1 cellular context compared by ENCODE assay signal in the genomic region with DNA sequence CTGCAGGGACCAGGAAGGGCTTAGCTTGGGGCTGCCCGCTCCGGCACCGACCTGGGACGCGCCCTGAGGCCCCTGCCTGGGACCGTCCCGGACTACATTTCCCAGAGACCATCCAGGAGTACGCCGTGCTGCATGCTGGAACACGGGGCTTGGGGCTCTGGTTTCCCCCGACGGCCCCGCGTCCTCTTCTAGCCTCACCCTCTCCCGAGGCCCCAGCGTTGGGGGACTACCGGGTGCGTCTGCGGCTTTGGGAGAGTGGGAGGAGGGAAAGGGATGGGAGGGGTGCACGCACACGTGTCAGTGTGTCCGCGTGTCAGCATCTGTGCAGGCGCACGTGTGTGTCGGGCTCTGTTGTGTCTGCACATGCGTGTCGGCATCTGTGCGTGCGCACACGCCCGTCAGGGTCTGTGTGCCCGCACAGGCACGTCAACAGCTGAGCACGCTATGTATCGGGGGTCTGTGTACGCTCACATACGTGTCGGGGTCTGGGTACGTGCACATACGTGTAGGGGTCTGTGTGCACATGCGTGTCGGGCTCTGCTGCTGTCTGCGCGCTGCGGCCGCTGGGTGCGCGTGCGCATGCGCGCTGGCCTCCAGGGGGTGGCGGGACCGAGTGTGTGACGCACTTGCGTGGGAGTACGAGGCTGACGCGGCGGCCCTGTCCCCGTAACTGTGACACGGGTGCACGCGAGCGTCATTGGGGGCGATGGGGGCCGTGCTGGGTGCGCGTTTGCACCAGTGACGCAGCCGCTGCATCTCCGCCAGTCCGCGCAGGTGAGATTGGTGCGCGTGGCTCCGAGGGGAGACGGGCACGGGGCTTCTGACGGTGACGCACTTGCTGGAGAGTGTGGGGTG.
A peak's percentile ranks its signal among the peaks of the same experiment; 100 is the strongest.
TF ChIP-seq lines count a peak whose summit lies in the region.

A gene (plus strand): TSS at position 623 of the 855 bp plus-strand sequence. CDS start 31,232 bp downstream, outside the sequence.

TF ChIP-seq in WTC11, 78 proteins besides CTCF, POLR2A, EP300 and RAD21 (continued from another document and continues in another):
- TF ChIP-seq, protein P1, sequence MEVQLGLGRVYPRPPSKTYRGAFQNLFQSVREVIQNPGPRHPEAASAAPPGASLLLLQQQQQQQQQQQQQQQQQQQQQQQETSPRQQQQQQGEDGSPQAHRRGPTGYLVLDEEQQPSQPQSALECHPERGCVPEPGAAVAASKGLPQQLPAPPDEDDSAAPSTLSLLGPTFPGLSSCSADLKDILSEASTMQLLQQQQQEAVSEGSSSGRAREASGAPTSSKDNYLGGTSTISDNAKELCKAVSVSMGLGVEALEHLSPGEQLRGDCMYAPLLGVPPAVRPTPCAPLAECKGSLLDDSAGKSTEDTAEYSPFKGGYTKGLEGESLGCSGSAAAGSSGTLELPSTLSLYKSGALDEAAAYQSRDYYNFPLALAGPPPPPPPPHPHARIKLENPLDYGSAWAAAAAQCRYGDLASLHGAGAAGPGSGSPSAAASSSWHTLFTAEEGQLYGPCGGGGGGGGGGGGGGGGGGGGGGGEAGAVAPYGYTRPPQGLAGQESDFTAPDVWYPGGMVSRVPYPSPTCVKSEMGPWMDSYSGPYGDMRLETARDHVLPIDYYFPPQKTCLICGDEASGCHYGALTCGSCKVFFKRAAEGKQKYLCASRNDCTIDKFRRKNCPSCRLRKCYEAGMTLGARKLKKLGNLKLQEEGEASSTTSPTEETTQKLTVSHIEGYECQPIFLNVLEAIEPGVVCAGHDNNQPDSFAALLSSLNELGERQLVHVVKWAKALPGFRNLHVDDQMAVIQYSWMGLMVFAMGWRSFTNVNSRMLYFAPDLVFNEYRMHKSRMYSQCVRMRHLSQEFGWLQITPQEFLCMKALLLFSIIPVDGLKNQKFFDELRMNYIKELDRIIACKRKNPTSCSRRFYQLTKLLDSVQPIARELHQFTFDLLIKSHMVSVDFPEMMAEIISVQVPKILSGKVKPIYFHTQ (CRISPR knock-in tag; IDR thresholded peaks at IDR 0.05), result no peak
- TF ChIP-seq, protein P2, sequence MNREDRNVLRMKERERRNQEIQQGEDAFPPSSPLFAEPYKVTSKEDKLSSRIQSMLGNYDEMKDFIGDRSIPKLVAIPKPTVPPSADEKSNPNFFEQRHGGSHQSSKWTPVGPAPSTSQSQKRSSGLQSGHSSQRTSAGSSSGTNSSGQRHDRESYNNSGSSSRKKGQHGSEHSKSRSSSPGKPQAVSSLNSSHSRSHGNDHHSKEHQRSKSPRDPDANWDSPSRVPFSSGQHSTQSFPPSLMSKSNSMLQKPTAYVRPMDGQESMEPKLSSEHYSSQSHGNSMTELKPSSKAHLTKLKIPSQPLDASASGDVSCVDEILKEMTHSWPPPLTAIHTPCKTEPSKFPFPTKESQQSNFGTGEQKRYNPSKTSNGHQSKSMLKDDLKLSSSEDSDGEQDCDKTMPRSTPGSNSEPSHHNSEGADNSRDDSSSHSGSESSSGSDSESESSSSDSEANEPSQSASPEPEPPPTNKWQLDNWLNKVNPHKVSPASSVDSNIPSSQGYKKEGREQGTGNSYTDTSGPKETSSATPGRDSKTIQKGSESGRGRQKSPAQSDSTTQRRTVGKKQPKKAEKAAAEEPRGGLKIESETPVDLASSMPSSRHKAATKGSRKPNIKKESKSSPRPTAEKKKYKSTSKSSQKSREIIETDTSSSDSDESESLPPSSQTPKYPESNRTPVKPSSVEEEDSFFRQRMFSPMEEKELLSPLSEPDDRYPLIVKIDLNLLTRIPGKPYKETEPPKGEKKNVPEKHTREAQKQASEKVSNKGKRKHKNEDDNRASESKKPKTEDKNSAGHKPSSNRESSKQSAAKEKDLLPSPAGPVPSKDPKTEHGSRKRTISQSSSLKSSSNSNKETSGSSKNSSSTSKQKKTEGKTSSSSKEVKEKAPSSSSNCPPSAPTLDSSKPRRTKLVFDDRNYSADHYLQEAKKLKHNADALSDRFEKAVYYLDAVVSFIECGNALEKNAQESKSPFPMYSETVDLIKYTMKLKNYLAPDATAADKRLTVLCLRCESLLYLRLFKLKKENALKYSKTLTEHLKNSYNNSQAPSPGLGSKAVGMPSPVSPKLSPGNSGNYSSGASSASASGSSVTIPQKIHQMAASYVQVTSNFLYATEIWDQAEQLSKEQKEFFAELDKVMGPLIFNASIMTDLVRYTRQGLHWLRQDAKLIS (CRISPR knock-in tag; IDR thresholded peaks at IDR 0.05; ENCODE audit: borderline replicate concordance), result no peak; the same call in 1 of the 2 replicates
- TF ChIP-seq ZNF423 (CRISPR knock-in tag; IDR thresholded peaks at IDR 0.05) (no peak), RORB (CRISPR knock-in tag; IDR thresholded peaks at IDR 0.05) (no peak), MYBL2 (CRISPR knock-in tag; IDR thresholded peaks at IDR 0.05) (peak; percentile 84), SP1 (CRISPR knock-in tag; conservative IDR thresholded peaks at IDR 0.05) (peak; percentile 59), ZNF416 (CRISPR knock-in tag; IDR thresholded peaks at IDR 0.05) (no peak), JAZF1 (CRISPR knock-in tag; IDR thresholded peaks at IDR 0.05) (no peak), IRF2 (CRISPR knock-in tag; IDR thresholded peaks at IDR 0.05; ENCODE audit: borderline replicate concordance, low read depth) (0 out of 2 replicates have a peak, but pooled peaks have one; percentile 35), EMX1 (CRISPR knock-in tag; IDR thresholded peaks at IDR 0.05) (no peak), FOXP1 (CRISPR knock-in tag; IDR thresholded peaks at IDR 0.05; ENCODE audit: borderline replicate concordance) (peak; percentile 82; the same call in 1 of the 2 replicates), ATF1 (CRISPR knock-in tag; IDR thresholded peaks at IDR 0.05) (no peak; the same call in 1 of the 2 replicates), PRRX2 (CRISPR knock-in tag; IDR thresholded peaks at IDR 0.05) (no peak), OVOL2 (CRISPR knock-in tag; IDR thresholded peaks at IDR 0.05; ENCODE audit: borderline replicate concordance) (no peak), ETV6 (CRISPR knock-in tag; IDR thresholded peaks at IDR 0.05) (no peak), TCF7 (CRISPR knock-in tag; IDR thresholded peaks at IDR 0.05; ENCODE audit: low read depth) (0 out of 2 replicates have a peak, but pooled peaks have one; percentile 86), ESRRA (CRISPR knock-in tag; IDR thresholded peaks at IDR 0.05; ENCODE audit: borderline replicate concordance) (peak; percentile 38; the same call in 1 of the 2 replicates), ZNF219 (CRISPR knock-in tag; IDR thresholded peaks at IDR 0.05; ENCODE audit: borderline replicate concordance) (no peak), SOX15 (CRISPR knock-in tag; IDR thresholded peaks at IDR 0.05) (no peak), ZNF232 (CRISPR knock-in tag; IDR thresholded peaks at IDR 0.05) (peak; percentile 49; the same call in 1 of the 2 replicates), TEAD1 (CRISPR knock-in tag; IDR thresholded peaks at IDR 0.05) (no peak), GABPB1 (CRISPR knock-in tag; IDR thresholded peaks at IDR 0.05) (peak; percentile 32; the same call in 1 of the 2 replicates)
- TF ChIP-seq, protein P3, sequence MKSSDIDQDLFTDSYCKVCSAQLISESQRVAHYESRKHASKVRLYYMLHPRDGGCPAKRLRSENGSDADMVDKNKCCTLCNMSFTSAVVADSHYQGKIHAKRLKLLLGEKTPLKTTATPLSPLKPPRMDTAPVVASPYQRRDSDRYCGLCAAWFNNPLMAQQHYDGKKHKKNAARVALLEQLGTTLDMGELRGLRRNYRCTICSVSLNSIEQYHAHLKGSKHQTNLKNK (CRISPR knock-in tag; IDR thresholded peaks at IDR 0.05), result no peak
- TF ChIP-seq, protein P4, sequence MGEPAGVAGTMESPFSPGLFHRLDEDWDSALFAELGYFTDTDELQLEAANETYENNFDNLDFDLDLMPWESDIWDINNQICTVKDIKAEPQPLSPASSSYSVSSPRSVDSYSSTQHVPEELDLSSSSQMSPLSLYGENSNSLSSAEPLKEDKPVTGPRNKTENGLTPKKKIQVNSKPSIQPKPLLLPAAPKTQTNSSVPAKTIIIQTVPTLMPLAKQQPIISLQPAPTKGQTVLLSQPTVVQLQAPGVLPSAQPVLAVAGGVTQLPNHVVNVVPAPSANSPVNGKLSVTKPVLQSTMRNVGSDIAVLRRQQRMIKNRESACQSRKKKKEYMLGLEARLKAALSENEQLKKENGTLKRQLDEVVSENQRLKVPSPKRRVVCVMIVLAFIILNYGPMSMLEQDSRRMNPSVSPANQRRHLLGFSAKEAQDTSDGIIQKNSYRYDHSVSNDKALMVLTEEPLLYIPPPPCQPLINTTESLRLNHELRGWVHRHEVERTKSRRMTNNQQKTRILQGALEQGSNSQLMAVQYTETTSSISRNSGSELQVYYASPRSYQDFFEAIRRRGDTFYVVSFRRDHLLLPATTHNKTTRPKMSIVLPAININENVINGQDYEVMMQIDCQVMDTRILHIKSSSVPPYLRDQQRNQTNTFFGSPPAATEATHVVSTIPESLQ (CRISPR knock-in tag; IDR thresholded peaks at IDR 0.05), result no peak
- TF ChIP-seq, protein P5, sequence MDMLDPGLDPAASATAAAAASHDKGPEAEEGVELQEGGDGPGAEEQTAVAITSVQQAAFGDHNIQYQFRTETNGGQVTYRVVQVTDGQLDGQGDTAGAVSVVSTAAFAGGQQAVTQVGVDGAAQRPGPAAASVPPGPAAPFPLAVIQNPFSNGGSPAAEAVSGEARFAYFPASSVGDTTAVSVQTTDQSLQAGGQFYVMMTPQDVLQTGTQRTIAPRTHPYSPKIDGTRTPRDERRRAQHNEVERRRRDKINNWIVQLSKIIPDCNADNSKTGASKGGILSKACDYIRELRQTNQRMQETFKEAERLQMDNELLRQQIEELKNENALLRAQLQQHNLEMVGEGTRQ (CRISPR knock-in tag; IDR thresholded peaks at IDR 0.05), result peak; percentile 29
- TF ChIP-seq, protein P6, sequence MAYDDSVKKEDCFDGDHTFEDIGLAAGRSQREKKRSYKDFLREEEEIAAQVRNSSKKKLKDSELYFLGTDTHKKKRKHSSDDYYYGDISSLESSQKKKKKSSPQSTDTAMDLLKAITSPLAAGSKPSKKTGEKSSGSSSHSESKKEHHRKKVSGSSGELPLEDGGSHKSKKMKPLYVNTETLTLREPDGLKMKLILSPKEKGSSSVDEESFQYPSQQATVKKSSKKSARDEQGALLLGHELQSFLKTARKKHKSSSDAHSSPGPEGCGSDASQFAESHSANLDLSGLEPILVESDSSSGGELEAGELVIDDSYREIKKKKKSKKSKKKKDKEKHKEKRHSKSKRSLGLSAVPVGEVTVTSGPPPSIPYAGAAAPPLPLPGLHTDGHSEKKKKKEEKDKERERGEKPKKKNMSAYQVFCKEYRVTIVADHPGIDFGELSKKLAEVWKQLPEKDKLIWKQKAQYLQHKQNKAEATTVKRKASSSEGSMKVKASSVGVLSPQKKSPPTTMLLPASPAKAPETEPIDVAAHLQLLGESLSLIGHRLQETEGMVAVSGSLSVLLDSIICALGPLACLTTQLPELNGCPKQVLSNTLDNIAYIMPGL (CRISPR knock-in tag; IDR thresholded peaks at IDR 0.05), result no peak; the same call in 1 of the 2 replicates
- TF ChIP-seq, protein P7, sequence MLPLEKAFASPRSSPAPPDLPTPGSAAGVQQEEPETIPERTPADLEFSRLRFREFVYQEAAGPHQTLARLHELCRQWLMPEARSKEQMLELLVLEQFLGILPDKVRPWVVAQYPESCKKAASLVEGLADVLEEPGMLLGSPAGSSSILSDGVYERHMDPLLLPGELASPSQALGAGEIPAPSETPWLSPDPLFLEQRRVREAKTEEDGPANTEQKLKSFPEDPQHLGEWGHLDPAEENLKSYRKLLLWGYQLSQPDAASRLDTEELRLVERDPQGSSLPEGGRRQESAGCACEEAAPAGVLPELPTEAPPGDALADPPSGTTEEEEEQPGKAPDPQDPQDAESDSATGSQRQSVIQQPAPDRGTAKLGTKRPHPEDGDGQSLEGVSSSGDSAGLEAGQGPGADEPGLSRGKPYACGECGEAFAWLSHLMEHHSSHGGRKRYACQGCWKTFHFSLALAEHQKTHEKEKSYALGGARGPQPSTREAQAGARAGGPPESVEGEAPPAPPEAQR (CRISPR knock-in tag; IDR thresholded peaks at IDR 0.05), result no peak
- TF ChIP-seq, protein P8, sequence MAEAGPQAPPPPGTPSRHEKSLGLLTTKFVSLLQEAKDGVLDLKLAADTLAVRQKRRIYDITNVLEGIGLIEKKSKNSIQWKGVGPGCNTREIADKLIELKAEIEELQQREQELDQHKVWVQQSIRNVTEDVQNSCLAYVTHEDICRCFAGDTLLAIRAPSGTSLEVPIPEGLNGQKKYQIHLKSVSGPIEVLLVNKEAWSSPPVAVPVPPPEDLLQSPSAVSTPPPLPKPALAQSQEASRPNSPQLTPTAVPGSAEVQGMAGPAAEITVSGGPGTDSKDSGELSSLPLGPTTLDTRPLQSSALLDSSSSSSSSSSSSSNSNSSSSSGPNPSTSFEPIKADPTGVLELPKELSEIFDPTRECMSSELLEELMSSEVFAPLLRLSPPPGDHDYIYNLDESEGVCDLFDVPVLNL (CRISPR knock-in tag; IDR thresholded peaks at IDR 0.05; ENCODE audit: borderline replicate concordance, low read depth), result 0 out of 2 replicates have a peak, but pooled peaks have one; percentile 65
- TF ChIP-seq, protein P9, sequence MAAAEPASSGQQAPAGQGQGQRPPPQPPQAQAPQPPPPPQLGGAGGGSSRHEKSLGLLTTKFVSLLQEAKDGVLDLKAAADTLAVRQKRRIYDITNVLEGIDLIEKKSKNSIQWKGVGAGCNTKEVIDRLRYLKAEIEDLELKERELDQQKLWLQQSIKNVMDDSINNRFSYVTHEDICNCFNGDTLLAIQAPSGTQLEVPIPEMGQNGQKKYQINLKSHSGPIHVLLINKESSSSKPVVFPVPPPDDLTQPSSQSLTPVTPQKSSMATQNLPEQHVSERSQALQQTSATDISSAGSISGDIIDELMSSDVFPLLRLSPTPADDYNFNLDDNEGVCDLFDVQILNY (CRISPR knock-in tag; IDR thresholded peaks at IDR 0.05), result no peak
- TF ChIP-seq, protein P10, sequence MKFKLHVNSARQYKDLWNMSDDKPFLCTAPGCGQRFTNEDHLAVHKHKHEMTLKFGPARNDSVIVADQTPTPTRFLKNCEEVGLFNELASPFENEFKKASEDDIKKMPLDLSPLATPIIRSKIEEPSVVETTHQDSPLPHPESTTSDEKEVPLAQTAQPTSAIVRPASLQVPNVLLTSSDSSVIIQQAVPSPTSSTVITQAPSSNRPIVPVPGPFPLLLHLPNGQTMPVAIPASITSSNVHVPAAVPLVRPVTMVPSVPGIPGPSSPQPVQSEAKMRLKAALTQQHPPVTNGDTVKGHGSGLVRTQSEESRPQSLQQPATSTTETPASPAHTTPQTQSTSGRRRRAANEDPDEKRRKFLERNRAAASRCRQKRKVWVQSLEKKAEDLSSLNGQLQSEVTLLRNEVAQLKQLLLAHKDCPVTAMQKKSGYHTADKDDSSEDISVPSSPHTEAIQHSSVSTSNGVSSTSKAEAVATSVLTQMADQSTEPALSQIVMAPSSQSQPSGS (CRISPR knock-in tag; IDR thresholded peaks at IDR 0.05; ENCODE audit: borderline replicate concordance, low read depth), result no peak
